ENCODE assay signal across 2 cellular contexts in the genomic region with DNA sequence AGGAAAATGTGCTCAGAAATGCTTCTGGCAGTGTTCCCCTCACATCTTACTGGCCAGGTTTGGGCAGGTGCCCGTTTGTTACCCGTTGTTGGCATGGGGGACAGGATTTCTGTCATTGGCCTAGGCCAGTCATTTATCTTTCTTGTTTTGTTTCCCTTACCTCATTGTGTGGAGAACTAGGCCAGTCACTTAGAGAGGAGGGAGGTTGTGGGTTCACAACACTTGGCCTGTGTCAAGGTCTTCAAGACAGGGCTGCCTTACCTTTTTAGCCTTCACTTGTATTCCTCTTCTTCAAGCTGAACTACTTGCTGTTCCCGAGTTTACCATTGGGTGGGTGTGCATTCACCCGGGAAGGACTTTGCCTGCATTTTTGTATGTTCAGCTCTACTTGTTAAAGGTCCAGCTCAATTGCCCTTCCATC.
TF ChIP-seq lines count a peak whose summit lies in the region.

No MANE protein-coding gene starts in this region.

TF ChIP-seq in IMR-90, 13 proteins besides CTCF, POLR2A, EP300 and RAD21:
- no peak for TF ChIP-seq MXI1 (IDR thresholded peaks at IDR 0.05; ENCODE audit: borderline replicate concordance, low read depth, low read length)
- no peak for TF ChIP-seq MAZ (IDR thresholded peaks at IDR 0.05; ENCODE audit: borderline replicate concordance, low read depth, low read length)
- TF ChIP-seq BHLHE40 (IDR thresholded peaks at IDR 0.05; ENCODE audit: low read depth, low read length): no peak
- TF ChIP-seq CEBPB (IDR thresholded peaks at IDR 0.05; ENCODE audit: low read depth, low read length): no peak
- TF ChIP-seq CHD1 (IDR thresholded peaks at IDR 0.05; ENCODE audit: low read depth, low read length): no peak
- no peak for TF ChIP-seq RCOR1 (IDR thresholded peaks at IDR 0.05; ENCODE audit: insufficient replicate concordance, low read length)
- TF ChIP-seq MAFK (IDR thresholded peaks at IDR 0.05; ENCODE audit: low read depth, low read length): no peak
- TF ChIP-seq, protein P1, sequence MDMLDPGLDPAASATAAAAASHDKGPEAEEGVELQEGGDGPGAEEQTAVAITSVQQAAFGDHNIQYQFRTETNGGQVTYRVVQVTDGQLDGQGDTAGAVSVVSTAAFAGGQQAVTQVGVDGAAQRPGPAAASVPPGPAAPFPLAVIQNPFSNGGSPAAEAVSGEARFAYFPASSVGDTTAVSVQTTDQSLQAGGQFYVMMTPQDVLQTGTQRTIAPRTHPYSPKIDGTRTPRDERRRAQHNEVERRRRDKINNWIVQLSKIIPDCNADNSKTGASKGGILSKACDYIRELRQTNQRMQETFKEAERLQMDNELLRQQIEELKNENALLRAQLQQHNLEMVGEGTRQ (IDR thresholded peaks at IDR 0.05; ENCODE audit: low read depth, low read length): no peak
- no peak for TF ChIP-seq SMC3 (IDR thresholded peaks at IDR 0.05; ENCODE audit: low read depth, low read length)
- TF ChIP-seq NFE2L2 (IDR thresholded peaks at IDR 0.05; ENCODE audit: low read depth, low read length): no peak
- TF ChIP-seq, protein P2, sequence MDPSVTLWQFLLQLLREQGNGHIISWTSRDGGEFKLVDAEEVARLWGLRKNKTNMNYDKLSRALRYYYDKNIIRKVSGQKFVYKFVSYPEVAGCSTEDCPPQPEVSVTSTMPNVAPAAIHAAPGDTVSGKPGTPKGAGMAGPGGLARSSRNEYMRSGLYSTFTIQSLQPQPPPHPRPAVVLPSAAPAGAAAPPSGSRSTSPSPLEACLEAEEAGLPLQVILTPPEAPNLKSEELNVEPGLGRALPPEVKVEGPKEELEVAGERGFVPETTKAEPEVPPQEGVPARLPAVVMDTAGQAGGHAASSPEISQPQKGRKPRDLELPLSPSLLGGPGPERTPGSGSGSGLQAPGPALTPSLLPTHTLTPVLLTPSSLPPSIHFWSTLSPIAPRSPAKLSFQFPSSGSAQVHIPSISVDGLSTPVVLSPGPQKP (IDR thresholded peaks at IDR 0.05; ENCODE audit: borderline replicate concordance, low read depth, low read length): no peak
- no peak for TF ChIP-seq FOS (IDR thresholded peaks at IDR 0.05; ENCODE audit: low read depth, low read length)
- TF ChIP-seq RFX5 (IDR thresholded peaks at IDR 0.05; ENCODE audit: low read depth, low read length): no peak

TF ChIP-seq in GM12878, 131 proteins besides CTCF, POLR2A, EP300 and RAD21:
- TF ChIP-seq, protein P3, sequence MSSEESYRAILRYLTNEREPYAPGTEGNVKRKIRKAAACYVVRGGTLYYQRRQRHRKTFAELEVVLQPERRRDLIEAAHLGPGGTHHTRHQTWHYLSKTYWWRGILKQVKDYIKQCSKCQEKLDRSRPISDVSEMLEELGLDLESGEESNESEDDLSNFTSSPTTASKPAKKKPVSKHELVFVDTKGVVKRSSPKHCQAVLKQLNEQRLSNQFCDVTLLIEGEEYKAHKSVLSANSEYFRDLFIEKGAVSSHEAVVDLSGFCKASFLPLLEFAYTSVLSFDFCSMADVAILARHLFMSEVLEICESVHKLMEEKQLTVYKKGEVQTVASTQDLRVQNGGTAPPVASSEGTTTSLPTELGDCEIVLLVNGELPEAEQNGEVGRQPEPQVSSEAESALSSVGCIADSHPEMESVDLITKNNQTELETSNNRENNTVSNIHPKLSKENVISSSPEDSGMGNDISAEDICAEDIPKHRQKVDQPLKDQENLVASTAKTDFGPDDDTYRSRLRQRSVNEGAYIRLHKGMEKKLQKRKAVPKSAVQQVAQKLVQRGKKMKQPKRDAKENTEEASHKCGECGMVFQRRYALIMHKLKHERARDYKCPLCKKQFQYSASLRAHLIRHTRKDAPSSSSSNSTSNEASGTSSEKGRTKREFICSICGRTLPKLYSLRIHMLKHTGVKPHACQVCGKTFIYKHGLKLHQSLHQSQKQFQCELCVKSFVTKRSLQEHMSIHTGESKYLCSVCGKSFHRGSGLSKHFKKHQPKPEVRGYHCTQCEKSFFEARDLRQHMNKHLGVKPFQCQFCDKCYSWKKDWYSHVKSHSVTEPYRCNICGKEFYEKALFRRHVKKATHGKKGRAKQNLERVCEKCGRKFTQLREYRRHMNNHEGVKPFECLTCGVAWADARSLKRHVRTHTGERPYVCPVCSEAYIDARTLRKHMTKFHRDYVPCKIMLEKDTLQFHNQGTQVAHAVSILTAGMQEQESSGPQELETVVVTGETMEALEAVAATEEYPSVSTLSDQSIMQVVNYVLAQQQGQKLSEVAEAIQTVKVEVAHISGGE (CRISPR knock-in tag; IDR thresholded peaks at IDR 0.05): no peak
- TF ChIP-seq KLF5 (IDR thresholded peaks at IDR 0.05; ENCODE audit: partially characterized antibody) (no peak), JUND (IDR thresholded peaks at IDR 0.05; ENCODE audit: low read depth, low read length) (no peak), CHD4 (IDR thresholded peaks at IDR 0.05) (no peak), ETV6 (conservative IDR thresholded peaks at IDR 0.05 in 1 of 2, IDR thresholded peaks at IDR 0.05 in 1 of 2; ENCODE audit: borderline replicate concordance in 1 of 2, low read depth in 1 of 2) (no peak)
- TF ChIP-seq, protein P1 (IDR thresholded peaks at IDR 0.05; ENCODE audit: borderline replicate concordance, low read depth, low read length): no peak
